22 cellular contexts compared by ENCODE assay signal in the genomic region with DNA sequence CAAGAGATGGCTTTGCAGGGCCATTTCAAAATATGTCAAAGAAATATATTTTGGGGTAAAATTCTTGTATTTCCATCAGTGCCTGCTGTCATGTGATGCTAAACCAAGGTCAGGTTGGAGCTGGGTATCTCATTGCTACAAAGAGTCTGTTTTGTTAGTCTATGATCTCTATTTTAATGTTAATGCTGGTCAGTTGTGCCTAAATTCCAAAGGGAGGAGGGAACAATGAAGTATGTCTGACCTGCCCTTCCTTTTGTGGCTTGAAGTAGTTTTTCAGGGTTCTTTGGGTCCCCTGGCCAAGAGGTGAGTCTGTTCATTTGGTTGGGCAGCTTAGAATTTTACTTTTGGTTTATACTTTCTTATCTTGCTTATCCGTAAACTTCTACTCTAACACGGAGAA.
"Had no signal": no experiment of that assay in that cellular context is flagged by ENCODE, and none has a peak within 500 bp of the region (broad histone marks: within the 10 kb centered on the region; RNA-seq: fewer than 3 reads in every experiment).

No MANE protein-coding gene starts in this region.

- H3K4me1 Mint-ChIP-seq: activated naive CD8-positive, alpha-beta T cell treated with anti-CD3 and anti-CD28 coated beads for 36 hours; immature natural killer cell; naive thymus-derived CD4-positive, alpha-beta T cell had no signal

- H3K27me3 Mint-ChIP-seq: activated naive CD8-positive, alpha-beta T cell treated with anti-CD3 and anti-CD28 coated beads for 36 hours had no signal

- H3K36me3 Mint-ChIP-seq: activated naive CD8-positive, alpha-beta T cell treated with anti-CD3 and anti-CD28 coated beads for 36 hours; immature natural killer cell; naive thymus-derived CD4-positive, alpha-beta T cell had no signal

- DNase-seq: activated CD4-positive, alpha-beta T cell treated with anti-CD3 and anti-CD28 coated beads for 1 hour; activated CD4-positive, alpha-beta T cell treated with anti-CD3 and anti-CD28 coated beads, Interleukin-2, amount 50 U/mL, for 48 hours; activated naive CD8-positive, alpha-beta T cell treated with anti-CD3 and anti-CD28 coated beads for 36 hours; activated T-cell treated with anti-CD3 and anti-CD28 coated beads for 4 hours; amniotic stem cell; effector CD4-positive, alpha-beta T cell; heart left ventricle; immature natural killer cell; left ventricle myocardium superior; mesenchymal stem cell; naive thymus-derived CD4-positive, alpha-beta T cell; ovary; right lobe of liver; small intestine; stimulated activated CD4-positive, alpha-beta T cell treated with anti-CD3 and anti-CD28 coated beads, Interleukin-15, amount 100 ng/mL, for 24 hours; stimulated activated CD4-positive, alpha-beta T cell treated with anti-CD3 and anti-CD28 coated beads, Interleukin-2, amount 100 ng/mL, for 48 hours; stomach; trophoblast cell had no signal

- H3K36me3 ChIP-seq: gastroesophageal sphincter, heart left ventricle, ovary, right lobe of liver, stomach, vagina had no signal

- H3K9me3 Mint-ChIP-seq: activated naive CD8-positive, alpha-beta T cell treated with anti-CD3 and anti-CD28 coated beads for 36 hours; activated T-helper 1 cell treated with anti-CD3 and anti-CD28 coated beads, Interleukin-12 subunit alpha, Interleukin-12 subunit beta, Interleukin-2, Interleukin-4 antibody, amounts not matched to agents 30 ng/mL and 10 ng/mL and 1 ng/mL, durations not matched to agents 14 hours and 24 hours and 36 hours had no signal

- H3K4me3 Mint-ChIP-seq: activated naive CD8-positive, alpha-beta T cell treated with anti-CD3 and anti-CD28 coated beads for 36 hours; activated T-helper 1 cell treated with anti-CD3 and anti-CD28 coated beads, Interleukin-12 subunit alpha, Interleukin-12 subunit beta, Interleukin-2, Interleukin-4 antibody, amounts not matched to agents 30 ng/mL and 10 ng/mL and 1 ng/mL, durations not matched to agents 14 hours and 24 hours and 36 hours; immature natural killer cell; naive thymus-derived CD4-positive, alpha-beta T cell had no signal

- H3K27ac ChIP-seq: gastroesophageal sphincter, heart left ventricle, ovary, right lobe of liver, stomach, vagina had no signal

- H3K4me3 ChIP-seq: gastroesophageal sphincter, heart left ventricle, ovary, right lobe of liver, stomach, vagina had no signal

- H3K9me3 ChIP-seq: gastroesophageal sphincter, ovary, stomach, vagina had no signal

- H3K27me3 ChIP-seq: gastroesophageal sphincter, ovary, right lobe of liver, stomach, vagina had no signal

- ATAC-seq: esophagus mucosa; gastroesophageal sphincter; heart left ventricle; left ventricle myocardium superior; naive thymus-derived CD4-positive, alpha-beta T cell; right lobe of liver had no signal

- H3K4me1 ChIP-seq: gastroesophageal sphincter, heart left ventricle, right lobe of liver, stomach, vagina had no signal

- H3K27ac Mint-ChIP-seq: activated naive CD8-positive, alpha-beta T cell treated with anti-CD3 and anti-CD28 coated beads for 36 hours; activated T-helper 1 cell treated with anti-CD3 and anti-CD28 coated beads, Interleukin-12 subunit alpha, Interleukin-12 subunit beta, Interleukin-2, Interleukin-4 antibody, amounts not matched to agents 30 ng/mL and 10 ng/mL and 1 ng/mL, durations not matched to agents 14 hours and 24 hours and 36 hours; immature natural killer cell; naive thymus-derived CD4-positive, alpha-beta T cell had no signal
